Comparison of ENCODE assay signal across 28 cellular contexts in the genomic region with DNA sequence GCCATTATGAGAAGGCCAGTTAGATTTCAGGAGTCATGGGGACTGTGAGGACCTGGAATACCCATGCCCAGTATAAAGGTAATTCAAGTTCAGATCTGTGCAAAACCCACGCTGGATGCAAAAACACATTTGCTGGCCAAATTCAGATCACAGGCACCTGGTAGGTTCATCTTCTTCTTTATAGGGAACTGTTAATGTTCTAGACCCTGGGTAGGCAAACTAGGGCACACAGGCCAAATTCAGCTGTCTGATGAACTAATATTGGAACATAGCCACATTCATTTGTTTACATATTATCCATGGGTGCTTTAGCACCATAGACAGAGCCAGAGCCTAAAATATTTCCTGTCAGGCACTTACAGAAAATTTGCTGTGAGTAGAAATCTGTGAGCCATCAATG.
A peak's percentile ranks its signal among the peaks of the same experiment; 100 is the strongest.
DNase-seq lines count a peak whose midpoint lies in the region; ATAC-seq and TF ChIP-seq lines count a peak whose summit lies in the region.
"Had no signal": no experiment of that assay in that cellular context is flagged by ENCODE, and none has a peak within 500 bp of the region (broad histone marks: within the 10 kb centered on the region; RNA-seq: fewer than 3 reads in every experiment).

No MANE protein-coding gene starts in this region.

- no peak overlapping the region for H2AFZ ChIP-seq in SK-N-SH (ENCODE audit: low read depth)

- POLR2A ChIA-PET in SK-N-SH (lab: Yijun Ruan, JAX): no interaction called here
- POLR2A ChIA-PET in activated CD4-positive, alpha-beta memory T cell treated with anti-CD3 and anti-CD28 coated beads for 36 hours (lab: Charles Lee): no interaction called here

- TF ChIP-seq RAD21 in SK-N-SH (IDR thresholded peaks at IDR 0.05; ENCODE audit: low read length): no peak

- ATAC-seq in SK-N-SH treated with all-trans-retinoic acid at 6 μM for 48 hours (no peak), HG03159 (IDR thresholded peaks at IDR 0.05; ENCODE audit: unreplicated experiment) (no peak)
- ATAC-seq: left ventricle myocardium superior; naive thymus-derived CD4-positive, alpha-beta T cell; Panc1; WTC11 had no signal

- peaks cover 0 to under 1% of the 10 kb centered on the region in 2 experiments; a peak in 1 of 4 replicates for H3K4me1 ChIP-seq in SK-N-SH (ENCODE audit: control insufficient read depth in 1 of 2, insufficient read depth in 2 of 2, low read depth in 1 of 2, low read length in 1 of 2)
- H3K4me1 ChIP-seq: Caco-2 had no signal

- DNase-seq in SK-N-SH: no peak
- peak; percentile 39 for DNase-seq in NCI-H1694 (lab: John Stamatoyannopoulos, UW)
- peak; percentile 4 for DNase-seq in NCI-H774 (lab: John Stamatoyannopoulos, UW)
- DNase-seq in progenitor cell of endocrine pancreas (ENCODE audit: low spot score, unreplicated experiment): no peak
- no peak for DNase-seq in mesenteric fat pad (ENCODE audit: low spot score)
- DNase-seq in activated CD4-positive, alpha-beta memory T cell treated with anti-CD3 and anti-CD28 coated beads for 36 hours: no peak
- DNase-seq: activated CD4-positive, alpha-beta T cell treated with anti-CD3 and anti-CD28 coated beads, Interleukin-2, amount 10 ng/mL, durations not matched to agents 7 days and 5 days; activated naive CD4-positive, alpha-beta T cell treated with anti-CD3 and anti-CD28 coated beads for 36 hours; Caco-2; glutamatergic neuron; HFFc6; islet precursor cell; left ventricle myocardium superior; midbrain; naive thymus-derived CD4-positive, alpha-beta T cell; NCI-H226; psoas muscle; SHP77; stimulated activated naive CD4-positive, alpha-beta T cell; SW 1271; T1000 had no signal

- H3K9me2 ChIP-seq in SK-N-SH: no peaks in the 10 kb centered on the region

- peaks cover 22% of the 10 kb centered on the region for H3K4me1 Mint-ChIP-seq in progenitor cell of endocrine pancreas (ENCODE audit: low read depth)
- no peaks in the 10 kb centered on the region for H3K4me1 Mint-ChIP-seq in activated CD4-positive, alpha-beta memory T cell treated with anti-CD3 and anti-CD28 coated beads for 36 hours (ENCODE audit: low read depth)
- H3K4me1 Mint-ChIP-seq: activated CD4-positive, alpha-beta T cell treated with anti-CD3 and anti-CD28 coated beads, Interleukin-2, amount 10 ng/mL, durations not matched to agents 7 days and 5 days; naive thymus-derived CD4-positive, alpha-beta T cell had no signal

- H4K20me1 ChIP-seq in SK-N-SH (ENCODE audit: insufficient read depth): no peaks in the 10 kb centered on the region

- no peaks in the 10 kb centered on the region for H3K9me3 ChIP-seq in SK-N-SH
- H3K9me3 ChIP-seq: BLaER1 treated with 17β-estradiol and CSF1 and Interleukin-3, amounts not matched to agents 10 nM and 100 nM; Caco-2; psoas muscle; suprapubic skin had no signal

- no peak overlapping the region for H3K4me2 ChIP-seq in SK-N-SH
- H3K4me2 ChIP-seq: BLaER1 treated with 17β-estradiol and CSF1 and Interleukin-3, amounts not matched to agents 10 nM and 100 nM had no signal

- no peak overlapping the region for H3K4me3 Mint-ChIP-seq in progenitor cell of endocrine pancreas (ENCODE audit: low read depth)
- H3K4me3 Mint-ChIP-seq in activated CD4-positive, alpha-beta memory T cell treated with anti-CD3 and anti-CD28 coated beads for 36 hours: no peak overlapping the region
- H3K4me3 Mint-ChIP-seq: activated CD4-positive, alpha-beta T cell treated with anti-CD3 and anti-CD28 coated beads, Interleukin-2, amount 10 ng/mL, durations not matched to agents 7 days and 5 days; activated naive CD4-positive, alpha-beta T cell treated with anti-CD3 and anti-CD28 coated beads for 36 hours; brain; HFFc6; naive thymus-derived CD4-positive, alpha-beta T cell; WTC11 had no signal

- H3K27me3 Mint-ChIP-seq in progenitor cell of endocrine pancreas: no peaks in the 10 kb centered on the region
- no peaks in the 10 kb centered on the region for H3K27me3 Mint-ChIP-seq in activated CD4-positive, alpha-beta memory T cell treated with anti-CD3 and anti-CD28 coated beads for 36 hours
- H3K27me3 Mint-ChIP-seq: activated CD4-positive, alpha-beta T cell treated with anti-CD3 and anti-CD28 coated beads, Interleukin-2, amount 10 ng/mL, durations not matched to agents 7 days and 5 days; brain had no signal

- TF ChIP-seq CTCF in SK-N-SH (IDR thresholded peaks at IDR 0.05) (no peak), progenitor cell of endocrine pancreas (IDR thresholded peaks at IDR 0.05; ENCODE audit: unreplicated experiment) (no peak)

- no peaks in the 10 kb centered on the region for H3F3A ChIP-seq in SK-N-SH (replicated peaks; ENCODE audit: insufficient read depth)

- no peak overlapping the region for H3K27ac ChIP-seq in SK-N-SH (ENCODE audit: low read depth in 2 of 2, low read length in 1 of 2)
- H3K27ac ChIP-seq: BLaER1 treated with 17β-estradiol and CSF1 and Interleukin-3, amounts not matched to agents 10 nM and 100 nM; psoas muscle; suprapubic skin had no signal

- no peaks in the 10 kb centered on the region for H3K36me3 ChIP-seq in SK-N-SH (replicated peaks in 1 of 2; ENCODE audit: control insufficient read depth in 1 of 2, insufficient read depth in 2 of 2, low read length in 1 of 2)
- H3K36me3 ChIP-seq: suprapubic skin had no signal

- intact Hi-C loops in activated CD4-positive, alpha-beta memory T cell treated with anti-CD3 and anti-CD28 coated beads for 36 hours (cut with micrococcal nuclease): no loop called here

- H3K79me2 ChIP-seq in SK-N-SH (ENCODE audit: insufficient read depth): peaks cover 5% of the 10 kb centered on the region; the same call in 1 of the 2 replicates

- peaks cover 2% of the 10 kb centered on the region for H3K36me3 Mint-ChIP-seq in progenitor cell of endocrine pancreas (ENCODE audit: insufficient read depth)
- no peaks in the 10 kb centered on the region for H3K36me3 Mint-ChIP-seq in activated CD4-positive, alpha-beta memory T cell treated with anti-CD3 and anti-CD28 coated beads for 36 hours
- H3K36me3 Mint-ChIP-seq: naive thymus-derived CD4-positive, alpha-beta T cell had no signal

- WGBS in SK-N-SH (ENCODE audit: low lambda C conversion rate): no CpG with 5 or more reads among the region's 1 CpG

- no peaks in the 10 kb centered on the region for H3K9me3 Mint-ChIP-seq in progenitor cell of endocrine pancreas (ENCODE audit: low read depth)
- no peaks in the 10 kb centered on the region for H3K9me3 Mint-ChIP-seq in activated CD4-positive, alpha-beta memory T cell treated with anti-CD3 and anti-CD28 coated beads for 36 hours
- H3K9me3 Mint-ChIP-seq: activated CD4-positive, alpha-beta T cell treated with anti-CD3 and anti-CD28 coated beads, Interleukin-2, amount 10 ng/mL, durations not matched to agents 7 days and 5 days; activated naive CD4-positive, alpha-beta T cell treated with anti-CD3 and anti-CD28 coated beads for 36 hours; HFFc6; WTC11 had no signal

- peak overlapping the region; percentile 24 for H3K27ac Mint-ChIP-seq in progenitor cell of endocrine pancreas
- no peak overlapping the region for H3K27ac Mint-ChIP-seq in activated CD4-positive, alpha-beta memory T cell treated with anti-CD3 and anti-CD28 coated beads for 36 hours
- H3K27ac Mint-ChIP-seq: activated CD4-positive, alpha-beta T cell treated with anti-CD3 and anti-CD28 coated beads, Interleukin-2, amount 10 ng/mL, durations not matched to agents 7 days and 5 days; activated naive CD4-positive, alpha-beta T cell treated with anti-CD3 and anti-CD28 coated beads for 36 hours; HFFc6; naive thymus-derived CD4-positive, alpha-beta T cell had no signal

- no peak overlapping the region for H3K4me3 ChIP-seq in SK-N-SH (ENCODE audit: low read depth in 2 of 2, low read length in 1 of 2)
- H3K4me3 ChIP-seq: BLaER1 treated with 17β-estradiol and CSF1 and Interleukin-3, amounts not matched to agents 10 nM and 100 nM; psoas muscle; suprapubic skin had no signal

- TF ChIP-seq EP300 in SK-N-SH (IDR thresholded peaks at IDR 0.05; ENCODE audit: borderline replicate concordance in 1 of 2, low read depth in 1 of 2, low read length in 1 of 2): no peak

- CTCF ChIA-PET in SK-N-SH (lab: Yijun Ruan, JAX): no interaction called here
- CTCF ChIA-PET in activated CD4-positive, alpha-beta memory T cell treated with anti-CD3 and anti-CD28 coated beads for 36 hours (lab: Charles Lee): no interaction called here

- no peaks in the 10 kb centered on the region for H3K27me3 ChIP-seq in SK-N-SH (ENCODE audit: insufficient read depth)
- H3K27me3 ChIP-seq: BLaER1 treated with 17β-estradiol and CSF1 and Interleukin-3, amounts not matched to agents 10 nM and 100 nM; suprapubic skin had no signal

- no peak overlapping the region for H3K9ac ChIP-seq in SK-N-SH
- H3K9ac ChIP-seq: BLaER1 treated with 17β-estradiol and CSF1 and Interleukin-3, amounts not matched to agents 10 nM and 100 nM had no signal

TF ChIP-seq in SK-N-SH, 30 proteins besides CTCF, POLR2A, EP300 and RAD21 (continues in another document):
- no peak for TF ChIP-seq JUND (IDR thresholded peaks at IDR 0.05)

TF ChIP-seq in SK-N-SH treated with all-trans-retinoic acid at 6 μM for 48 hours, 23 proteins besides CTCF, POLR2A, EP300 and RAD21 (continues in another document):
- TF ChIP-seq ZFP3 (CRISPR knock-in tag; IDR thresholded peaks at IDR 0.05) (no peak), ZFP30 (CRISPR knock-in tag; IDR thresholded peaks at IDR 0.05) (no peak), GLIS3 (CRISPR knock-in tag; IDR thresholded peaks at IDR 0.05) (no peak), ZNF565 (CRISPR knock-in tag; conservative IDR thresholded peaks at IDR 0.05; ENCODE audit: low read depth) (no peak), RARB (CRISPR knock-in tag; IDR thresholded peaks at IDR 0.05) (no peak), CSDC2 (CRISPR knock-in tag; IDR thresholded peaks at IDR 0.05) (no peak), OSR1 (CRISPR knock-in tag; IDR thresholded peaks at IDR 0.05) (no peak)
- TF ChIP-seq, protein P1, sequence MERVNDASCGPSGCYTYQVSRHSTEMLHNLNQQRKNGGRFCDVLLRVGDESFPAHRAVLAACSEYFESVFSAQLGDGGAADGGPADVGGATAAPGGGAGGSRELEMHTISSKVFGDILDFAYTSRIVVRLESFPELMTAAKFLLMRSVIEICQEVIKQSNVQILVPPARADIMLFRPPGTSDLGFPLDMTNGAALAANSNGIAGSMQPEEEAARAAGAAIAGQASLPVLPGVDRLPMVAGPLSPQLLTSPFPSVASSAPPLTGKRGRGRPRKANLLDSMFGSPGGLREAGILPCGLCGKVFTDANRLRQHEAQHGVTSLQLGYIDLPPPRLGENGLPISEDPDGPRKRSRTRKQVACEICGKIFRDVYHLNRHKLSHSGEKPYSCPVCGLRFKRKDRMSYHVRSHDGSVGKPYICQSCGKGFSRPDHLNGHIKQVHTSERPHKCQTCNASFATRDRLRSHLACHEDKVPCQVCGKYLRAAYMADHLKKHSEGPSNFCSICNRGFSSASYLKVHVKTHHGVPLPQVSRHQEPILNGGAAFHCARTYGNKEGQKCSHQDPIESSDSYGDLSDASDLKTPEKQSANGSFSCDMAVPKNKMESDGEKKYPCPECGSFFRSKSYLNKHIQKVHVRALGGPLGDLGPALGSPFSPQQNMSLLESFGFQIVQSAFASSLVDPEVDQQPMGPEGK (CRISPR knock-in tag; IDR thresholded peaks at IDR 0.05; ENCODE audit: borderline replicate concordance): no peak

Comparison
In these comparisons a context has a peak if more than half of its experiments do, and no peak if none do; other contexts are left out.
1. DNase-seq: peak in NCI-H1694 (single experiment) and NCI-H774 (single experiment); none in SK-N-SH (single experiment), progenitor cell of endocrine pancreas (single experiment), mesenteric fat pad (single experiment) and activated CD4-positive, alpha-beta memory T cell treated with anti-CD3 and anti-CD28 coated beads for 36 hours (single experiment).